ENCODE assay signal across 8 cellular contexts in the genomic region with DNA sequence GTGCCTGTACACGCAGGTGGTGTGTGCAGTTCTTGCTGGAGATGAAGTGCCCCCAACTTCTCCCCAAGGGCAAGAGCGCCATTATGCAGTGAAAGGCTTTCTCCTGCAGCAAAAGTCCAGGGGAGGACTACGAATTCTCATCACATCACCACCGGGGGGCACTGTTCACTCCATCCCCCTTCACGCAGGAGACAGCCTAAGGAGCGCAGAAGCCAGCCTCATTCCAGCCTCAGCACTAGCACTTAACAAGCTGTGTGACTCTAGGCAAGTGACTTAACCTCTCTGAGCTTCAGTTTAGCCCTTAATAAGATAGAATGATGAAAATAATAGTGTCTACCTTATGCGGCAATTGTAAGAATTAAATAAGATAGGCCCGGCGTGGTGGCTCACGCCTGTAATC. TPM values are rescaled to one million over a fixed set of nuclear protein-coding genes. Genes with fewer than 3 reads are reported as not detected.
DNase-seq lines count a peak whose midpoint lies in the region; ATAC-seq and TF ChIP-seq lines count a peak whose summit lies in the region.

No MANE protein-coding gene starts in this region.

- no peaks in the 10 kb centered on the region for H3K9me3 Mint-ChIP-seq in Calu3 (ENCODE audit: low read depth, unreplicated experiment)
- H3K9me3 Mint-ChIP-seq in activated naive CD4-positive, alpha-beta T cell treated with anti-CD3 and anti-CD28 coated beads, Interleukin-2, amount 50 U/mL, for 24 hours = no peaks in the 10 kb centered on the region

- no peak overlapping the region for H3K27ac ChIP-seq in SJSA1
- no peak overlapping the region for H3K27ac ChIP-seq in hepatocyte

- H3K36me3 ChIP-seq in SJSA1 = no peaks in the 10 kb centered on the region
- no peaks in the 10 kb centered on the region for H3K36me3 ChIP-seq in hepatocyte (replicated peaks; ENCODE audit: insufficient read depth, low read depth)

- DNase-seq in Calu3 = peak; percentile 54
- peak in 53 of 76 experiments; percentile 5 to 63 (median 34) for DNase-seq in HUDEP-2 (lab: John Stamatoyannopoulos, UW; ENCODE audit: unreplicated experiment in 76 of 76)
- DNase-seq in SJSA1 (ENCODE audit: low read depth in 1 of 2, low spot score in 2 of 2) = peak; percentile 20 to 61
- DNase-seq in hepatocyte (ENCODE audit: low spot score) = peak; percentile 58
- peak; percentile 75 for DNase-seq in stimulated activated CD4-positive, alpha-beta T cell treated with anti-CD3 and anti-CD28 coated beads, Interleukin-4, amount 100 ng/mL, for 1 hour

- peaks cover 20% of the 10 kb centered on the region for H4K20me1 ChIP-seq in hepatocyte (ENCODE audit: insufficient read depth, poor library complexity, severe bottlenecking)

- no peaks in the 10 kb centered on the region for H3K9me3 ChIP-seq in SJSA1 (replicated peaks)
- H3K9me3 ChIP-seq in hepatocyte (ENCODE audit: low read depth) = no peaks in the 10 kb centered on the region

- no peak overlapping the region for H3K4me2 ChIP-seq in hepatocyte

- 79% methylated on average over 10 of the region's 10 CpGs for WGBS in hepatocyte (ENCODE audit: low lambda C conversion rate, missing lambda C conversion rate)

- intact Hi-C loops in Calu3 (cut with micrococcal nuclease; ENCODE audit: unreplicated experiment) = loop anchor here (5.0 kb wide), 1 partner anchor 213 kb away; no protein-coding TSS in a partner anchor

- TF ChIP-seq CTCF in Calu3 (IDR thresholded peaks at IDR 0.05; ENCODE audit: unreplicated experiment) (no peak), hepatocyte (IDR thresholded peaks at IDR 0.05; ENCODE audit: poor library complexity) (peak; percentile 43)

- CTCF ChIA-PET in Calu3 (lab: Charles Lee) = interaction anchor here (0.7 kb wide), 1 partner anchor 143 kb away, joined by 3 read pairs; no protein-coding TSS in a partner anchor

- BruUV-seq in Calu3 (replicated peaks; lab: Mats Ljungman, UMichigan) = no TSS peak

- H3K27me3 Mint-ChIP-seq in Calu3 (ENCODE audit: unreplicated experiment) = no peaks in the 10 kb centered on the region
- H3K27me3 Mint-ChIP-seq in activated naive CD4-positive, alpha-beta T cell treated with anti-CD3 and anti-CD28 coated beads, Interleukin-2, amount 50 U/mL, for 24 hours = no peaks in the 10 kb centered on the region

- H3K4me1 ChIP-seq in SJSA1 (replicated peaks) (no peaks in the 10 kb centered on the region), hepatocyte (ENCODE audit: insufficient read depth) (peaks cover 8% of the 10 kb centered on the region)

- H3K27ac Mint-ChIP-seq in Calu3 (ENCODE audit: unreplicated experiment) = no peak overlapping the region
- H3K27ac Mint-ChIP-seq in activated naive CD4-positive, alpha-beta T cell treated with anti-CD3 and anti-CD28 coated beads, Interleukin-2, amount 50 U/mL, for 24 hours = peak overlapping the region; percentile 43

- H3K36me3 Mint-ChIP-seq in Calu3 (ENCODE audit: insufficient read depth, unreplicated experiment) = no peaks in the 10 kb centered on the region
- no peaks in the 10 kb centered on the region for H3K36me3 Mint-ChIP-seq in activated naive CD4-positive, alpha-beta T cell treated with anti-CD3 and anti-CD28 coated beads, Interleukin-2, amount 50 U/mL, for 24 hours

- no peak overlapping the region for H3K4me3 ChIP-seq in SJSA1
- H3K4me3 ChIP-seq in hepatocyte = no peak overlapping the region

- ATAC-seq in GM18868 (IDR thresholded peaks at IDR 0.05; ENCODE audit: unreplicated experiment) (no peak), GM18520 (IDR thresholded peaks at IDR 0.05; ENCODE audit: unreplicated experiment) (no peak)

- H3K27me3 ChIP-seq in SJSA1 (replicated peaks) = no peaks in the 10 kb centered on the region
- H3K27me3 ChIP-seq in hepatocyte = no peaks in the 10 kb centered on the region

- peaks cover 50% of the 10 kb centered on the region for H3K79me2 ChIP-seq in hepatocyte

- peaks cover 15% of the 10 kb centered on the region for H3K4me1 Mint-ChIP-seq in Calu3 (ENCODE audit: low read depth, unreplicated experiment)
- peaks cover 80% of the 10 kb centered on the region for H3K4me1 Mint-ChIP-seq in activated naive CD4-positive, alpha-beta T cell treated with anti-CD3 and anti-CD28 coated beads, Interleukin-2, amount 50 U/mL, for 24 hours

- H3K9me2 ChIP-seq in hepatocyte (replicated peaks; ENCODE audit: insufficient read depth) = no peaks in the 10 kb centered on the region

- no peak overlapping the region for H2AFZ ChIP-seq in hepatocyte

- H3K4me3 Mint-ChIP-seq in Calu3 (ENCODE audit: low read depth, unreplicated experiment) = no peak overlapping the region
- no peak overlapping the region for H3K4me3 Mint-ChIP-seq in activated naive CD4-positive, alpha-beta T cell treated with anti-CD3 and anti-CD28 coated beads, Interleukin-2, amount 50 U/mL, for 24 hours

RNA-seq across cellular contexts. Expression of a gene that starts 32.3 kb away (rescaled TPM):
- total RNA-seq in Calu3 (2022) (32.8 and 35.7 TPM in 2 replicates), hepatocyte (43.8 and 49.5 TPM in 2 replicates)
- total RNA-seq in SJSA1 (2014; rRNA removed; shearing (Covaris generic)) = 3.6 and 4.7 TPM in 2 replicates
- 27.9 and 28.3 TPM in 2 replicates for polyA plus RNA-seq in hepatocyte
